ENCODE assay signal across 9 cellular contexts in the genomic region with DNA sequence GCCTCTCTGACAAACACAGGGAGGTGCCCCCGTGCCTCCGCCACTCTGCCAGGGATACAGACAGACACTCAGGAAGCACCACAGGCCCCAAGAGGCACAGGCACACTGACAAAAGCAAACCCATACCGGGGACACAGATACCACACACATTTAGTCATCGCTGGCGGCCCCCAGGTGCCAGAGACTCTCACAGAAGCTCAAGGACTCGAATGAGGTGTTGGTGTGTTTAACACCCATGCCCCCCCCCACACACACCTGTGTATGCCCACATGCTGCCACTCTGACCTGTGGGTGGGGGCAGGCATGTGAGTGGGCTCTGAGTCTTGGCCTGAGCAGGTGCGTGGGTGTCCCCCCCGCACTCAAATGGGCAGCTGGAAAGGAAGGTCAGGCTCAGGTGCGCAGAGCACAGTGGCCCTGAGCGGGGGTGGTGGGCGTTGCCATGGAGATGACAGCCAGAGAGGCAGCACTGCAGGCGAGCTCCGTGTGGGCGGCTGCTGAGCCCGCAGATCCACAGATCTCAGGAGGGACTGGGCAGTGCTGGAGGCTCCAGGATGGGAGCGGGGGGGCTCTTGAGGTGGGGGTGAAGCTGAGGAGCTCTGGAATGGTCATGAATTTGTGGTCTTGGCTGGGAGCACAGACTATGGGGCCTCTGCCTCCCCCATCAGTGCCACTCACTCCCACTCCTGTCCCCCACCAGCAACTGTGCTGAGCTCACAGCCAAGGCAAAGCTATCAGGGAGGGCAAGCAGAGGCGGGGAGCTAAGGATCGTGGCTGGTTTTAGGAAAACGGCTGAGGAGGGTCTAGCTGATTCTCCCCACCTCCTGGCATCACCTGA.
A peak's percentile ranks its signal among the peaks of the same experiment; 100 is the strongest.
DNase-seq lines count a peak whose midpoint lies in the region; ATAC-seq and TF ChIP-seq lines count a peak whose summit lies in the region.
"Had no signal": no experiment of that assay in that cellular context is flagged by ENCODE, and none has a peak within 500 bp of the region (broad histone marks: within the 10 kb centered on the region; RNA-seq: fewer than 3 reads in every experiment).

No MANE protein-coding gene starts in this region.

- TF ChIP-seq CTCF in suprapubic skin (IDR thresholded peaks at IDR 0.05) (no peak), natural killer cell (IDR thresholded peaks at IDR 0.05) (no peak), brain microvascular endothelial cell (IDR thresholded peaks at IDR 0.05; ENCODE audit: low read depth, low read length, missing control alignments) (no peak)

- H3K27me3 ChIP-seq in suprapubic skin (no peaks in the 10 kb centered on the region), brain microvascular endothelial cell (replicated peaks) (no peaks in the 10 kb centered on the region)

- no peak overlapping the region for H3K27ac Mint-ChIP-seq in activated naive CD4-positive, alpha-beta T cell treated with anti-CD3 and anti-CD28 coated beads, Interleukin-2, amount 50 U/mL, for 72 hours
- H3K27ac Mint-ChIP-seq in activated naive CD4-positive, alpha-beta T cell treated with anti-CD3 and anti-CD28 coated beads, Interleukin-2, amount 10 ng/mL, durations not matched to agents 7 days and 5 days, result no peak overlapping the region
- peak overlapping the region in 1 of 2 donors; percentile 72 for H3K27ac Mint-ChIP-seq in effector memory CD8-positive, alpha-beta T cell
- no peak overlapping the region for H3K27ac Mint-ChIP-seq in natural killer cell

- peaks cover 16% of the 10 kb centered on the region for H3K4me1 Mint-ChIP-seq in activated naive CD4-positive, alpha-beta T cell treated with anti-CD3 and anti-CD28 coated beads, Interleukin-2, amount 10 ng/mL, durations not matched to agents 7 days and 5 days
- H3K4me1 Mint-ChIP-seq in effector memory CD8-positive, alpha-beta T cell (ENCODE audit: low read depth in 2 of 2), result peaks cover 14 to 26% of the 10 kb centered on the region in 2 donors
- H3K4me1 Mint-ChIP-seq in natural killer cell, result peaks cover 9 to 22% of the 10 kb centered on the region in 2 donors

- 80% methylated on average over 16 of the region's 19 CpGs for WGBS in suprapubic skin

- H3K36me3 ChIP-seq in suprapubic skin (no peaks in the 10 kb centered on the region), brain microvascular endothelial cell (replicated peaks) (no peaks in the 10 kb centered on the region)

- intact Hi-C loops in natural killer cell (cut with micrococcal nuclease), result no loop called here

- no peak for TF ChIP-seq EP300 in suprapubic skin (IDR thresholded peaks at IDR 0.05)

- CTCF ChIA-PET in activated naive CD4-positive, alpha-beta T cell treated with anti-CD3 and anti-CD28 coated beads, Interleukin-2, amount 10 ng/mL, durations not matched to agents 7 days and 5 days (lab: Charles Lee), result interaction anchor here (1.1 to 3.6 kb wide), 16 partner anchors 10 to 628 kb away, joined by 3 to 46 read pairs (median 4); a partner anchor contains a TSS

- H3K27me3 Mint-ChIP-seq in activated naive CD4-positive, alpha-beta T cell treated with anti-CD3 and anti-CD28 coated beads, Interleukin-2, amount 10 ng/mL, durations not matched to agents 7 days and 5 days, result peaks cover 66% of the 10 kb centered on the region
- no peaks in the 10 kb centered on the region for H3K27me3 Mint-ChIP-seq in effector memory CD8-positive, alpha-beta T cell
- no peaks in the 10 kb centered on the region for H3K27me3 Mint-ChIP-seq in natural killer cell (ENCODE audit: low read depth in 2 of 2)

- no peak for DNase-seq in activated naive CD4-positive, alpha-beta T cell treated with anti-CD3 and anti-CD28 coated beads, Interleukin-2, amount 50 U/mL, for 72 hours (ENCODE audit: low spot score in 2 of 2)
- no peak for DNase-seq in activated naive CD4-positive, alpha-beta T cell treated with anti-CD3 and anti-CD28 coated beads, Interleukin-2, amount 10 ng/mL, durations not matched to agents 7 days and 5 days
- DNase-seq in NCI-H345 (lab: John Stamatoyannopoulos, UW), result peak; percentile 54
- DNase-seq in effector memory CD8-positive, alpha-beta T cell, result peak in 1 of 3 experiments; percentile 6
- DNase-seq in suprapubic skin (ENCODE audit: low spot score in 2 of 2), result peak; percentile 69 to 70
- no peak for DNase-seq in natural killer cell
- no peak for DNase-seq in brain microvascular endothelial cell

- no peak overlapping the region for H3K4me3 ChIP-seq in suprapubic skin
- H3K4me3 ChIP-seq in brain microvascular endothelial cell (ENCODE audit: low read depth, low read length), result no peak overlapping the region

- H3K27ac ChIP-seq in suprapubic skin (peak overlapping the region; percentile 74), brain microvascular endothelial cell (no peak overlapping the region)
- H3K27ac ChIP-seq: KMS-11 had no signal

- no peaks in the 10 kb centered on the region for H3K9me3 ChIP-seq in suprapubic skin

- no peaks in the 10 kb centered on the region for H3K36me3 Mint-ChIP-seq in activated naive CD4-positive, alpha-beta T cell treated with anti-CD3 and anti-CD28 coated beads, Interleukin-2, amount 50 U/mL, for 72 hours
- H3K36me3 Mint-ChIP-seq in activated naive CD4-positive, alpha-beta T cell treated with anti-CD3 and anti-CD28 coated beads, Interleukin-2, amount 10 ng/mL, durations not matched to agents 7 days and 5 days, result no peaks in the 10 kb centered on the region
- H3K36me3 Mint-ChIP-seq in effector memory CD8-positive, alpha-beta T cell (ENCODE audit: insufficient read depth), result no peaks in the 10 kb centered on the region
- no peaks in the 10 kb centered on the region for H3K36me3 Mint-ChIP-seq in natural killer cell

- peak; percentile 43 to 44 for ATAC-seq in activated naive CD4-positive, alpha-beta T cell treated with anti-CD3 and anti-CD28 coated beads, Interleukin-2, amount 50 U/mL, for 72 hours
- peak; percentile 69 for ATAC-seq in effector memory CD8-positive, alpha-beta T cell (replicated peaks)
- no peak for ATAC-seq in natural killer cell
- no peak for ATAC-seq in HG02678 (IDR thresholded peaks at IDR 0.05; ENCODE audit: unreplicated experiment)

- H3K4me3 Mint-ChIP-seq in activated naive CD4-positive, alpha-beta T cell treated with anti-CD3 and anti-CD28 coated beads, Interleukin-2, amount 10 ng/mL, durations not matched to agents 7 days and 5 days, result no peak overlapping the region
- H3K4me3 Mint-ChIP-seq in effector memory CD8-positive, alpha-beta T cell, result peak overlapping the region in 1 of 2 donors; percentile 55
- no peak overlapping the region for H3K4me3 Mint-ChIP-seq in natural killer cell

- in situ Hi-C loops in brain microvascular endothelial cell (cut with HindIII; ENCODE audit: low pct_ligation_motif_present, low sequenced_read_pairs), result no loop called here

- H3K4me1 ChIP-seq in suprapubic skin, result peaks cover 80% of the 10 kb centered on the region

- no peak for TF ChIP-seq POLR2A in suprapubic skin (IDR thresholded peaks at IDR 0.05)

- H3K9me3 Mint-ChIP-seq in activated naive CD4-positive, alpha-beta T cell treated with anti-CD3 and anti-CD28 coated beads, Interleukin-2, amount 50 U/mL, for 72 hours, result no peaks in the 10 kb centered on the region
- H3K9me3 Mint-ChIP-seq in activated naive CD4-positive, alpha-beta T cell treated with anti-CD3 and anti-CD28 coated beads, Interleukin-2, amount 10 ng/mL, durations not matched to agents 7 days and 5 days, result no peaks in the 10 kb centered on the region
- H3K9me3 Mint-ChIP-seq in effector memory CD8-positive, alpha-beta T cell, result no peaks in the 10 kb centered on the region
- no peaks in the 10 kb centered on the region for H3K9me3 Mint-ChIP-seq in natural killer cell

Comparison
In these comparisons a context has a peak if more than half of its experiments do, and no peak if none do; other contexts are left out.
1. ATAC-seq: peak in activated naive CD4-positive, alpha-beta T cell treated with anti-CD3 and anti-CD28 coated beads, Interleukin-2, amount 50 U/mL, for 72 hours (2 of 2) and effector memory CD8-positive, alpha-beta T cell (single experiment); none in natural killer cell (0 of 3) and HG02678 (single experiment).
2. DNase-seq: peak in NCI-H345 (single experiment) and suprapubic skin (2 of 2); none in activated naive CD4-positive, alpha-beta T cell treated with anti-CD3 and anti-CD28 coated beads, Interleukin-2, amount 50 U/mL, for 72 hours (0 of 2), activated naive CD4-positive, alpha-beta T cell treated with anti-CD3 and anti-CD28 coated beads, Interleukin-2, amount 10 ng/mL, durations not matched to agents 7 days and 5 days (single experiment), natural killer cell (single experiment) and brain microvascular endothelial cell (single experiment).